Comparison of ENCODE assay signal across 8 cellular contexts in the genomic region with DNA sequence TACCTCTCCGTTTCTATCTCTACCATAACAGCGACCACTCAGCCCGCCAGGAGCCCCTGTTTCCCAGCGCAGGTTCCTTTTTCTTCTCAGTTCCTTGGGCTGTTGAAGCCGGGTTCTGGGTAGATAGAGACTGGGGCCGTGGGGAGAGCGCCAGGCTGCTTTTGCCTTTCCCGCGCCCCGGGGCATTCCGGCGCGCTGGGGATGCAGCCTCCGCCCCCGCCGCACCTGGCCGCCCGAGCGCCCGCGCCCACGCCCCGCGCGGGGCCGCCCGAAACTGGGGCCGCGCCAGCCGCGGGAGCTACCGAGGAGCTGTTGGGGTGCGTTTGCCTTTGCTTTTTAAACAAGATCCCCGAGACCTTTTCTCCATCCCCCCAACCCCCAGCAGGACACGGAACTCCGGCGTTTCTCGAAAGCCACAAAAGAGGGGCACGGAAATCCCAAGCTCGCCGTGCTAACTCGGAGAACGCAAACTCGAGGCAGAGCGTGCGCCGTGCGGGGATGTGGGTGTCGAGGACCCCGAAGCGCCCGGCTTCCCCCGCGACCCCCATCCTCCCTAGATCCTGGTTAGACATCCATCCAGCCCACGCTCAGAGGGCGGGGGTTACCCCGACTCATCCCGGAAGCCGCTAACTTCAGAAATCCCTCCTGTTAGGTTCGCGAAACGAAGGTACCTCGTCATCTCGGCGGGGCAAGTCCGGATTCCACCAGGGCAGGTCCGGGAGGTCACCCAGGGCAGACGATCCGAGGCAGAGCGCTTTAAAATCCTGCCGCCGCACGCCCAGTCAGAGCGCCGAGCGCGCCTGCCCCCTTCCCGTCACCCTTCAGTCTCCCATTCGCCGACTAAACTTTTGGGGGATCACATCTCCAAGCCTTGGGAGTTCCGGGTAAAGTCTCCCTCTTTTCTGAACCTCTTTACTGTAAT. TPM values are rescaled to one million over a fixed set of nuclear protein-coding genes. Genes with fewer than 3 reads are reported as not detected.
A peak's percentile ranks its signal among the peaks of the same experiment; 100 is the strongest.
DNase-seq lines count a peak whose midpoint lies in the region; ATAC-seq and TF ChIP-seq lines count a peak whose summit lies in the region.

No MANE protein-coding gene starts in this region.

- CTCF ChIA-PET in WTC11 (lab: Charles Lee) = interaction anchor here (1.0 to 3.0 kb wide), 7 partner anchors 12 to 448 kb away, joined by 3 to 21 read pairs (median 4); no protein-coding TSS in a partner anchor

- no peak for TF ChIP-seq POLR2A in esophagus squamous epithelium (IDR thresholded peaks at IDR 0.05)

- H3K27ac ChIP-seq in esophagus squamous epithelium = no peak overlapping the region

- ATAC-seq in WTC11 = peak; percentile 5; the same call in 1 of the 2 replicates
- no peak for ATAC-seq in HG03108 (IDR thresholded peaks at IDR 0.05; ENCODE audit: unreplicated experiment)

- H3K27me3 Mint-ChIP-seq in WTC11 (ENCODE audit: low read depth) (peaks cover 90% of the 10 kb centered on the region), osteocyte (ENCODE audit: unreplicated experiment) (peaks cover 65% of the 10 kb centered on the region)

- peak; percentile 43 for DNase-seq in stimulated activated CD4-positive, alpha-beta T cell treated with anti-CD3 and anti-CD28 coated beads, Interleukin-15, amount 100 ng/mL, for 24 hours
- no peak for DNase-seq in stimulated activated CD4-positive, alpha-beta T cell treated with anti-CD3 and anti-CD28 coated beads, Interleukin-2, amount 100 ng/mL, for 48 hours
- peak; percentile 36 for DNase-seq in WTC11 (ENCODE audit: low spot score)
- no peak for DNase-seq in esophagus squamous epithelium (lab: John Stamatoyannopoulos, UW)
- no peak for DNase-seq in osteocyte (ENCODE audit: extremely low spot score, unreplicated experiment)
- DNase-seq in GM19238 (ENCODE audit: insufficient read length, low spot score) = no peak
- no peak for DNase-seq in HCEC 1CT

- H3K4me3 Mint-ChIP-seq in WTC11 (peak overlapping the region; percentile 78), osteocyte (ENCODE audit: unreplicated experiment) (peak overlapping the region; percentile 84)

- peaks cover 15% of the 10 kb centered on the region for H3K4me1 Mint-ChIP-seq in WTC11
- H3K4me1 Mint-ChIP-seq in osteocyte (ENCODE audit: unreplicated experiment) = peaks cover 10% of the 10 kb centered on the region

- intact Hi-C loops in esophagus squamous epithelium (cut with DNase I) = no loop called here

- peak overlapping the region; percentile 3 to 86 (median 76) for H3K4me3 ChIP-seq in esophagus squamous epithelium

- peaks cover 4 to 99% (median 10%) of the 10 kb centered on the region in 4 donors for H3K27me3 ChIP-seq in esophagus squamous epithelium

- no peak for TF ChIP-seq CTCF in WTC11 (IDR thresholded peaks at IDR 0.05)
- no peak for TF ChIP-seq CTCF in esophagus squamous epithelium (IDR thresholded peaks at IDR 0.05)
- TF ChIP-seq CTCF in osteocyte (IDR thresholded peaks at IDR 0.05) = no peak

- H3K36me3 ChIP-seq in esophagus squamous epithelium = no peaks in the 10 kb centered on the region

- no peaks in the 10 kb centered on the region for H3K36me3 Mint-ChIP-seq in WTC11
- H3K36me3 Mint-ChIP-seq in osteocyte (ENCODE audit: unreplicated experiment) = no peaks in the 10 kb centered on the region

- POLR2A ChIA-PET in WTC11 (lab: Charles Lee) = no interaction called here

- peaks cover 15 to 34% (median 18%) of the 10 kb centered on the region in 3 donors for H3K4me1 ChIP-seq in esophagus squamous epithelium

- WGBS in esophagus squamous epithelium, 2 donors = 1% methylated on average over 28 to 30 of the region's 81 CpGs

- no peak overlapping the region for H3K27ac Mint-ChIP-seq in WTC11
- H3K27ac Mint-ChIP-seq in osteocyte (ENCODE audit: unreplicated experiment) = no peak overlapping the region

- H3K9me3 Mint-ChIP-seq in WTC11 (no peaks in the 10 kb centered on the region), osteocyte (ENCODE audit: unreplicated experiment) (no peaks in the 10 kb centered on the region)

- H3K9me3 ChIP-seq in esophagus squamous epithelium = no peaks in the 10 kb centered on the region

TF ChIP-seq in WTC11, 78 proteins besides CTCF, POLR2A, EP300 and RAD21:
- no peak for TF ChIP-seq ZNF121 (CRISPR knock-in tag; IDR thresholded peaks at IDR 0.05)
- TF ChIP-seq GRHL2 (CRISPR knock-in tag; IDR thresholded peaks at IDR 0.05; ENCODE audit: insufficient replicate concordance, severe bottlenecking) = no peak
- no peak for TF ChIP-seq EMX1 (CRISPR knock-in tag; IDR thresholded peaks at IDR 0.05)
- TF ChIP-seq ATF3 (CRISPR knock-in tag; conservative IDR thresholded peaks at IDR 0.05) = no peak
- no peak for TF ChIP-seq ZNF416 (CRISPR knock-in tag; IDR thresholded peaks at IDR 0.05)

RNA-seq across cellular contexts. Expression of gene GRM8, which starts 1.0 kb away (rescaled TPM):
- total RNA-seq in WTC11 (2021) (2.1 to 2.4 TPM (median 2.3 TPM) in 3 replicates), esophagus squamous epithelium (under 1 TPM in 1 of 4 donors, not detected in 3; 0.57 TPM), osteocyte (0.51 and 0.86 TPM in 2 replicates)

Comparison
In these comparisons a context has a peak if more than half of its experiments do, and no peak if none do; other contexts are left out.
1. DNase-seq: peak in stimulated activated CD4-positive, alpha-beta T cell treated with anti-CD3 and anti-CD28 coated beads, Interleukin-15, amount 100 ng/mL, for 24 hours (single experiment) and WTC11 (single experiment); none in stimulated activated CD4-positive, alpha-beta T cell treated with anti-CD3 and anti-CD28 coated beads, Interleukin-2, amount 100 ng/mL, for 48 hours (0 of 2), esophagus squamous epithelium (single experiment), osteocyte (single experiment), GM19238 (single experiment) and HCEC 1CT (single experiment).